ENCODE assay signal across 20 cellular contexts in the genomic region with DNA sequence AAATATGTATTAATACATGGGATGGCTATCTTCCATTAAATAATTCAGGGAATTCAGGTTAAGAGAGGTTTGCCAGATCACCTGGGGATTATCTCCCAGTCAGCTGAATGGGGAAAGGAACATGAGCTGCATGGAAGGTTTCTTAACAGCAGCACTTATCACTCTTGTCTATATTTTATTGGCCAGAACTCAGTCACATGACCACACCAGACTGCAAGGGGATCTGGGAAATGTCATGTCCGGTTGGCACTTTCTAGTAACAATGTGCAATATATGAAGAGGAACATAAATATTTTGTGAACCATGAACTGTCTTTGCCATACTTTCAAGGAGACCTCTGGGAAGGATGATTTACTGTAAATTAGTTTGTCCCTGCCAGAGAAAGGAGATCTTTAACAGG.
DNase-seq lines count a peak whose midpoint lies in the region; ATAC-seq and TF ChIP-seq lines count a peak whose summit lies in the region.
"Had no signal": no experiment of that assay in that cellular context is flagged by ENCODE, and none has a peak within 500 bp of the region (broad histone marks: within the 10 kb centered on the region; RNA-seq: fewer than 3 reads in every experiment).

No MANE protein-coding gene starts in this region.

- no peak for TF ChIP-seq CTCF in Calu3 (IDR thresholded peaks at IDR 0.05; ENCODE audit: unreplicated experiment)
- no peak for TF ChIP-seq CTCF in PC-3 (conservative IDR thresholded peaks at IDR 0.05; ENCODE audit: low read depth, low read length)
- no peak for TF ChIP-seq CTCF in nephron (IDR thresholded peaks at IDR 0.05; ENCODE audit: unreplicated experiment in 3 of 3)
- no peak for TF ChIP-seq CTCF in neural progenitor cell (IDR thresholded peaks at IDR 0.05)

- H3K27ac ChIP-seq in PC-3 (ENCODE audit: low read length) (peak overlapping the region; percentile 97), neural progenitor cell (no peak overlapping the region)
- H3K27ac ChIP-seq: BLaER1, Peyer's patch had no signal

- H3K4me3 ChIP-seq in PC-3 (ENCODE audit: low read length) (no peak overlapping the region), neural progenitor cell (no peak overlapping the region)
- H3K4me3 ChIP-seq: BLaER1, Peyer's patch had no signal

- H2AFZ ChIP-seq in PC-3 (ENCODE audit: low read length) (no peak overlapping the region), neural progenitor cell (replicated peaks) (no peak overlapping the region)

- H3K4me3 Mint-ChIP-seq in Calu3 (ENCODE audit: low read depth, unreplicated experiment): no peak overlapping the region
- H3K4me3 Mint-ChIP-seq in nephron: no peak overlapping the region
- H3K4me3 Mint-ChIP-seq in effector memory CD8-positive, alpha-beta T cell: no peak overlapping the region
- H3K4me3 Mint-ChIP-seq in neural progenitor cell: no peak overlapping the region
- H3K4me3 Mint-ChIP-seq: CD4-positive, alpha-beta memory T cell; H9; T-cell had no signal

- H3K4me1 Mint-ChIP-seq in Calu3 (ENCODE audit: low read depth, unreplicated experiment): peaks cover 72% of the 10 kb centered on the region
- peaks cover 56% of the 10 kb centered on the region for H3K4me1 Mint-ChIP-seq in nephron
- no peaks in the 10 kb centered on the region for H3K4me1 Mint-ChIP-seq in effector memory CD8-positive, alpha-beta T cell (ENCODE audit: low read depth in 2 of 2)
- peaks cover 7% of the 10 kb centered on the region for H3K4me1 Mint-ChIP-seq in neural progenitor cell
- H3K4me1 Mint-ChIP-seq: CD4-positive, alpha-beta memory T cell; T-cell had no signal

- H3K4me1 ChIP-seq in PC-3 (ENCODE audit: insufficient read depth, low read length) (peaks cover 70% of the 10 kb centered on the region), neural progenitor cell (peaks cover 17% of the 10 kb centered on the region)
- H3K4me1 ChIP-seq: BLaER1, Peyer's patch had no signal

- POLR2A ChIA-PET in PC-3 (lab: Charles Lee; ENCODE audit: unreplicated experiment): no interaction called here

- H4K20me1 ChIP-seq in PC-3 (ENCODE audit: low read length) (no peaks in the 10 kb centered on the region), neural progenitor cell (ENCODE audit: low read depth) (no peaks in the 10 kb centered on the region)
- H4K20me1 ChIP-seq: BLaER1 had no signal

- H3K27me3 ChIP-seq in PC-3 (ENCODE audit: low read length) (no peaks in the 10 kb centered on the region), neural progenitor cell (no peaks in the 10 kb centered on the region)
- H3K27me3 ChIP-seq: BLaER1, Peyer's patch had no signal

- H3K4me2 ChIP-seq in PC-3 (ENCODE audit: low read length) (0 out of 2 replicates have a peak overlapping the region, but pooled peaks have one; percentile 3), neural progenitor cell (no peak overlapping the region)
- H3K4me2 ChIP-seq: BLaER1 had no signal

- H3K79me2 ChIP-seq in PC-3 (ENCODE audit: low read length) (0 out of 2 replicates have a peak, but pooled peaks cover 4% of the 10 kb centered on the region), neural progenitor cell (ENCODE audit: low read depth) (no peaks in the 10 kb centered on the region)

- intact Hi-C loops in Calu3 (cut with micrococcal nuclease; ENCODE audit: unreplicated experiment) (loop anchor here (5.0 kb wide), 2 partner anchors 51 to 391 kb away; no protein-coding TSS in a partner anchor), PC-3 (cut with micrococcal nuclease) (loop anchor here (5.0 kb wide), 1 partner anchor 34 kb away; no protein-coding TSS in a partner anchor)

- H3F3A ChIP-seq in PC-3 (ENCODE audit: low read length, unreplicated experiment) (peaks cover 10% of the 10 kb centered on the region), neural progenitor cell (ENCODE audit: low read depth) (no peaks in the 10 kb centered on the region)

- H3K36me3 ChIP-seq in PC-3 (ENCODE audit: low read depth, low read length) (no peaks in the 10 kb centered on the region), neural progenitor cell (no peaks in the 10 kb centered on the region)
- H3K36me3 ChIP-seq: BLaER1, Peyer's patch had no signal

- BruUV-seq in Calu3 (replicated peaks; lab: Mats Ljungman, UMichigan): no TSS peak
- BruUV-seq in PC-3 (replicated peaks; lab: Mats Ljungman, UMichigan): no TSS peak

- CTCF ChIA-PET in Calu3 (lab: Charles Lee): no interaction called here
- CTCF ChIA-PET in PC-3 (lab: Charles Lee): no interaction called here

- H3K9ac ChIP-seq in PC-3 (ENCODE audit: low read length): no peak overlapping the region; the same call in 1 of the 2 replicates
- H3K9ac ChIP-seq in neural progenitor cell: no peak overlapping the region
- H3K9ac ChIP-seq: BLaER1 had no signal

- ATAC-seq in PC-3 (no peak), HG02973 (IDR thresholded peaks at IDR 0.05; ENCODE audit: unreplicated experiment) (no peak), GM21526 (IDR thresholded peaks at IDR 0.05; ENCODE audit: low FRiP score, unreplicated experiment) (no peak)
- no peak for ATAC-seq in effector memory CD8-positive, alpha-beta T cell (replicated peaks)
- ATAC-seq: Right ventricle myocardium inferior, T-cell had no signal

- peaks cover 23% of the 10 kb centered on the region for H3K36me3 Mint-ChIP-seq in Calu3 (ENCODE audit: insufficient read depth, unreplicated experiment)
- H3K36me3 Mint-ChIP-seq in nephron (ENCODE audit: low read depth): no peaks in the 10 kb centered on the region
- H3K36me3 Mint-ChIP-seq in effector memory CD8-positive, alpha-beta T cell (ENCODE audit: insufficient read depth): no peaks in the 10 kb centered on the region
- H3K36me3 Mint-ChIP-seq in neural progenitor cell: no peaks in the 10 kb centered on the region
- H3K36me3 Mint-ChIP-seq: CD4-positive, alpha-beta memory T cell; T-cell had no signal

- H3K9me3 Mint-ChIP-seq in Calu3 (ENCODE audit: low read depth, unreplicated experiment): no peaks in the 10 kb centered on the region
- no peaks in the 10 kb centered on the region for H3K9me3 Mint-ChIP-seq in nephron
- H3K9me3 Mint-ChIP-seq in effector memory CD8-positive, alpha-beta T cell: no peaks in the 10 kb centered on the region
- H3K9me3 Mint-ChIP-seq in neural progenitor cell: no peaks in the 10 kb centered on the region
- H3K9me3 Mint-ChIP-seq: H9, T-cell had no signal

- H3K27ac Mint-ChIP-seq in Calu3 (ENCODE audit: unreplicated experiment) (peak overlapping the region; percentile 27), nephron (peak overlapping the region in 2 of 3 experiments; percentile 8 to 43), neural progenitor cell (no peak overlapping the region)
- no peak overlapping the region for H3K27ac Mint-ChIP-seq in effector memory CD8-positive, alpha-beta T cell
- H3K27ac Mint-ChIP-seq: CD4-positive, alpha-beta memory T cell; H9; T-cell had no signal

- H3K9me2 ChIP-seq in PC-3 (replicated peaks; ENCODE audit: low read length): no peaks in the 10 kb centered on the region

- H3K27me3 Mint-ChIP-seq in Calu3 (ENCODE audit: unreplicated experiment) (no peaks in the 10 kb centered on the region), nephron (ENCODE audit: low read depth) (no peaks in the 10 kb centered on the region), neural progenitor cell (ENCODE audit: insufficient read depth, low read depth) (peaks cover 2% of the 10 kb centered on the region)
- no peaks in the 10 kb centered on the region for H3K27me3 Mint-ChIP-seq in effector memory CD8-positive, alpha-beta T cell
- H3K27me3 Mint-ChIP-seq: CD4-positive, alpha-beta memory T cell had no signal

- DNase-seq in Calu3: no peak
- no peak for DNase-seq in PC-3
- peak; percentile 65 for DNase-seq in amniotic epithelial cell (ENCODE audit: low read depth)
- DNase-seq in effector memory CD8-positive, alpha-beta T cell: no peak
- DNase-seq in neural progenitor cell (ENCODE audit: low spot score): no peak
- DNase-seq: CD4-positive, alpha-beta memory T cell; DMS79; H9; KG1; NCI-H1417; NCI-H187; NCI-H345; NCI-H524 treated with DMSO at 0.1 percent for 48 hours; Peyer's patch; T-cell had no signal

- no peaks in the 10 kb centered on the region for H3K9me3 ChIP-seq in PC-3 (ENCODE audit: low read length)
- no peaks in the 10 kb centered on the region for H3K9me3 ChIP-seq in neural progenitor cell (ENCODE audit: low read depth)
- H3K9me3 ChIP-seq: BLaER1, Peyer's patch had no signal

Comparison
In these comparisons a context has a peak if more than half of its experiments do, and no peak if none do; other contexts are left out.
1. H3K27ac Mint-ChIP-seq: peak in Calu3 (single experiment) and nephron (2 of 3); none in effector memory CD8-positive, alpha-beta T cell (0 of 2) and neural progenitor cell (single experiment).